Comparison of ENCODE assay signal across 10 cellular contexts in genomic region chr2:96256611-96257113, GRCh38.
DNase-seq lines count a peak whose midpoint lies in the region; ATAC-seq and TF ChIP-seq lines count a peak whose summit lies in the region.
"Had no signal": no experiment of that assay in that cellular context is flagged by ENCODE, and none has a peak within 500 bp of the region (broad histone marks: within the 10 kb centered on the region; RNA-seq: fewer than 3 reads in every experiment).

No MANE protein-coding gene starts in this region.

- H3K27me3 Mint-ChIP-seq in activated T-cell treated with anti-CD3 and anti-CD28 coated beads, Interleukin-2, amount 50 U/mL, for 24 hours = no peaks in the 10 kb centered on the region
- no peaks in the 10 kb centered on the region for H3K27me3 Mint-ChIP-seq in dendritic cell treated with granulocyte-macrophage colony-stimulating factor and Interleukin-4, amounts not matched to agents 40 ng/mL and 50 ng/mL, for 4 days
- H3K27me3 Mint-ChIP-seq in stimulated activated naive B cell treated with anti-CD40 and anti-IgM and Interleukin-4, amounts not matched to agents 10 μg/mL and 1 μg/mL and 100 μg/mL, for 72 hours = no peaks in the 10 kb centered on the region

- peak overlapping the region; percentile 9 for H3K4me3 Mint-ChIP-seq in activated T-cell treated with anti-CD3 and anti-CD28 coated beads, Interleukin-2, amount 50 U/mL, for 24 hours
- H3K4me3 Mint-ChIP-seq in dendritic cell treated with granulocyte-macrophage colony-stimulating factor and Interleukin-4, amounts not matched to agents 40 ng/mL and 50 ng/mL, for 4 days = peak overlapping the region; percentile 67
- peak overlapping the region; percentile 34 to 70 for H3K4me3 Mint-ChIP-seq in stimulated activated naive B cell treated with anti-CD40 and anti-IgM and Interleukin-4, amounts not matched to agents 10 μg/mL and 1 μg/mL and 100 μg/mL, for 72 hours

- intact Hi-C loops in dendritic cell treated with granulocyte-macrophage colony-stimulating factor and Interleukin-4, amounts not matched to agents 40 ng/mL and 50 ng/mL, for 4 days (cut with micrococcal nuclease) = no loop called here

- peak; percentile 27 to 43 for ATAC-seq in stimulated activated naive B cell treated with anti-CD40 and anti-IgM and Interleukin-4, amounts not matched to agents 10 μg/mL and 1 μg/mL and 100 μg/mL, for 72 hours (replicated peaks)
- ATAC-seq in SK-N-SH treated with all-trans-retinoic acid at 6 μM for 48 hours = no peak

- DNase-seq in activated T-cell treated with anti-CD3 and anti-CD28 coated beads, Interleukin-2, amount 50 U/mL, for 24 hours = no peak
- DNase-seq in activated T-cell treated with anti-CD3 and anti-CD28 coated beads, Interleukin-2, amount 50 U/mL, for 48 hours = no peak
- DNase-seq in SKM-1 (lab: John Stamatoyannopoulos, UW; ENCODE audit: unreplicated experiment) = peak; percentile 34
- DNase-seq in stimulated activated naive B cell treated with anti-CD40 and anti-IgM and Interleukin-4, amounts not matched to agents 10 μg/mL and 1 μg/mL and 100 μg/mL, for 72 hours = no peak
- DNase-seq in activated effector memory CD4-positive, alpha-beta T cell treated with Interleukin-2 at 50 U/mL for 16 hours = no peak
- no peak for DNase-seq in stimulated activated CD4-positive, alpha-beta T cell treated with anti-CD3 and anti-CD28 coated beads, Interleukin-2, amount 100 ng/mL, for 24 hours
- DNase-seq: NCI-H2029 treated with DMSO at 0.1 percent for 48 hours; stimulated activated CD4-positive, alpha-beta T cell treated with anti-CD3 and anti-CD28 coated beads, Interleukin-4, amount 100 ng/mL, for 4 hours had no signal

- no peaks in the 10 kb centered on the region for H3K9me3 Mint-ChIP-seq in activated T-cell treated with anti-CD3 and anti-CD28 coated beads, Interleukin-2, amount 50 U/mL, for 24 hours
- no peaks in the 10 kb centered on the region for H3K9me3 Mint-ChIP-seq in dendritic cell treated with granulocyte-macrophage colony-stimulating factor and Interleukin-4, amounts not matched to agents 40 ng/mL and 50 ng/mL, for 4 days
- no peaks in the 10 kb centered on the region for H3K9me3 Mint-ChIP-seq in stimulated activated naive B cell treated with anti-CD40 and anti-IgM and Interleukin-4, amounts not matched to agents 10 μg/mL and 1 μg/mL and 100 μg/mL, for 72 hours

- peak overlapping the region; percentile 85 for H3K27ac Mint-ChIP-seq in activated T-cell treated with anti-CD3 and anti-CD28 coated beads, Interleukin-2, amount 50 U/mL, for 24 hours
- peak overlapping the region; percentile 99 for H3K27ac Mint-ChIP-seq in dendritic cell treated with granulocyte-macrophage colony-stimulating factor and Interleukin-4, amounts not matched to agents 40 ng/mL and 50 ng/mL, for 4 days
- H3K27ac Mint-ChIP-seq in stimulated activated naive B cell treated with anti-CD40 and anti-IgM and Interleukin-4, amounts not matched to agents 10 μg/mL and 1 μg/mL and 100 μg/mL, for 72 hours = peak overlapping the region; percentile 92

- H3K36me3 Mint-ChIP-seq in activated T-cell treated with anti-CD3 and anti-CD28 coated beads, Interleukin-2, amount 50 U/mL, for 24 hours (ENCODE audit: low read depth) = peaks cover 90% of the 10 kb centered on the region
- H3K36me3 Mint-ChIP-seq in dendritic cell treated with granulocyte-macrophage colony-stimulating factor and Interleukin-4, amounts not matched to agents 40 ng/mL and 50 ng/mL, for 4 days (ENCODE audit: low read depth) = peaks cover 89% of the 10 kb centered on the region
- peaks cover 41 to 68% of the 10 kb centered on the region in 2 donors for H3K36me3 Mint-ChIP-seq in stimulated activated naive B cell treated with anti-CD40 and anti-IgM and Interleukin-4, amounts not matched to agents 10 μg/mL and 1 μg/mL and 100 μg/mL, for 72 hours

- H3K4me1 Mint-ChIP-seq in activated T-cell treated with anti-CD3 and anti-CD28 coated beads, Interleukin-2, amount 50 U/mL, for 24 hours (ENCODE audit: low read depth) = peaks cover 57% of the 10 kb centered on the region
- H3K4me1 Mint-ChIP-seq in dendritic cell treated with granulocyte-macrophage colony-stimulating factor and Interleukin-4, amounts not matched to agents 40 ng/mL and 50 ng/mL, for 4 days (ENCODE audit: low read depth) = peaks cover 98% of the 10 kb centered on the region
- H3K4me1 Mint-ChIP-seq in stimulated activated naive B cell treated with anti-CD40 and anti-IgM and Interleukin-4, amounts not matched to agents 10 μg/mL and 1 μg/mL and 100 μg/mL, for 72 hours = peaks cover 41 to 86% of the 10 kb centered on the region in 2 donors

TF ChIP-seq in SK-N-SH treated with all-trans-retinoic acid at 6 μM for 48 hours, 23 proteins besides CTCF, POLR2A, EP300 and RAD21:
- TF ChIP-seq ISL1 (CRISPR knock-in tag; IDR thresholded peaks at IDR 0.05) = no peak
- TF ChIP-seq ZNF8 (CRISPR knock-in tag; IDR thresholded peaks at IDR 0.05) = no peak
- TF ChIP-seq OSR1 (CRISPR knock-in tag; IDR thresholded peaks at IDR 0.05) = no peak
- no peak for TF ChIP-seq GLIS3 (CRISPR knock-in tag; IDR thresholded peaks at IDR 0.05)
- no peak for TF ChIP-seq TCF4 (CRISPR knock-in tag; IDR thresholded peaks at IDR 0.05; ENCODE audit: borderline replicate concordance)
- no peak for TF ChIP-seq ZFP3 (CRISPR knock-in tag; IDR thresholded peaks at IDR 0.05)
- no peak for TF ChIP-seq ZFP30 (CRISPR knock-in tag; IDR thresholded peaks at IDR 0.05)
- TF ChIP-seq SNAI2 (CRISPR knock-in tag; IDR thresholded peaks at IDR 0.05) = no peak
- TF ChIP-seq PATZ1 (CRISPR knock-in tag; IDR thresholded peaks at IDR 0.05; ENCODE audit: borderline replicate concordance) = no peak
- no peak for TF ChIP-seq CSRNP3 (CRISPR knock-in tag; IDR thresholded peaks at IDR 0.05)
- no peak for TF ChIP-seq RARB (CRISPR knock-in tag; IDR thresholded peaks at IDR 0.05)
- no peak for TF ChIP-seq ZNF565 (CRISPR knock-in tag; conservative IDR thresholded peaks at IDR 0.05; ENCODE audit: low read depth)
- no peak for TF ChIP-seq PPARA (CRISPR knock-in tag; IDR thresholded peaks at IDR 0.05; ENCODE audit: borderline replicate concordance)
- TF ChIP-seq CREB5 (CRISPR knock-in tag; IDR thresholded peaks at IDR 0.05; ENCODE audit: low read depth) = no peak
TF ChIP-seq in SK-N-SH treated with all-trans-retinoic acid at 6 μM for 48 hours: peak in this region for 0.

Comparison
In these comparisons a context has a peak if more than half of its experiments do, and no peak if none do; other contexts are left out.
1. H3K4me3 Mint-ChIP-seq: peak in every context shown above with its lines; median percentile 67 in dendritic cell treated with granulocyte-macrophage colony-stimulating factor and Interleukin-4, amounts not matched to agents 40 ng/mL and 50 ng/mL, for 4 days; 52 in stimulated activated naive B cell treated with anti-CD40 and anti-IgM and Interleukin-4, amounts not matched to agents 10 μg/mL and 1 μg/mL and 100 μg/mL, for 72 hours; 9 in activated T-cell treated with anti-CD3 and anti-CD28 coated beads, Interleukin-2, amount 50 U/mL, for 24 hours.